Comparison of ENCODE assay signal across 8 cellular contexts in genomic region chr18:60372598-60372997, GRCh38. TPM values are rescaled to one million over a fixed set of nuclear protein-coding genes. Genes with fewer than 3 reads are reported as not detected.
DNase-seq lines count a peak whose midpoint lies in the region; ATAC-seq and TF ChIP-seq lines count a peak whose summit lies in the region.

Gene MC4R, minus strand, starts transcription at chr18:60372775. Its CDS starts 426 bp downstream, at chr18:60372349.

- no peaks in the 10 kb centered on the region for H3K36me3 ChIP-seq in prostate gland

- H3K27ac ChIP-seq in prostate gland, result no peak within 1 kb of the TSS

- TF ChIP-seq CTCF in prostate gland (IDR thresholded peaks at IDR 0.05), result no peak

- peak; percentile 70 for ATAC-seq in left ventricle myocardium superior
- ATAC-seq in HG02938 (IDR thresholded peaks at IDR 0.05; ENCODE audit: unreplicated experiment), result no peak

- intact Hi-C loops in left ventricle myocardium superior (cut with micrococcal nuclease), result no loop called here
- intact Hi-C loops in prostate gland (cut with DNase I), result no loop called here

- WGBS in prostate gland, result 3% methylated on average over 9 of the region's 9 CpGs

- in situ Hi-C loops in SK-MEL-5 (cut with HindIII; ENCODE audit: low pct_unique_long_range_greater_than_20kb, low sequenced_read_pairs), result no loop called here

- no peak for TF ChIP-seq POLR2A in prostate gland (IDR thresholded peaks at IDR 0.05)

- H3K4me3 ChIP-seq in prostate gland, result no peak within 1 kb of the TSS

- peak; percentile 29 for DNase-seq in AG08396 (ENCODE audit: low spot score)
- DNase-seq in M059J (ENCODE audit: low read depth), result peak; percentile 59
- DNase-seq in SK-MEL-5 (ENCODE audit: low read depth, low spot score), result peak; percentile 50
- no peak for DNase-seq in left ventricle myocardium superior
- peak; percentile 68 for DNase-seq in superior temporal gyrus (ENCODE audit: extremely low spot score)
- no peak for DNase-seq in DMS114 treated with DMSO at 0.1 percent for 48 hours (lab: John Stamatoyannopoulos, UW; ENCODE audit: unreplicated experiment)
- no peak for DNase-seq in prostate gland (ENCODE audit: low spot score)

- no peaks in the 10 kb centered on the region for H3K27me3 ChIP-seq in prostate gland (replicated peaks; ENCODE audit: insufficient read depth)

- H3K9me3 ChIP-seq in prostate gland, result no peaks in the 10 kb centered on the region

- no peaks in the 10 kb centered on the region for H3K4me1 ChIP-seq in prostate gland (replicated peaks)

RNA-seq across cellular contexts. Expression of gene MC4R, which starts in this region (rescaled TPM):
- total RNA-seq in M059J (2014; rRNA removed; shearing (Covaris generic)), result not detected in 2 replicates
- total RNA-seq in SK-MEL-5 (2014; rRNA removed; shearing (Covaris generic)), result not detected in 2 replicates
- polyA plus RNA-seq in SK-MEL-5 (2015; cell fraction: cytosol; rRNA removed), result not detected in 2 replicates
- not detected in 2 replicates for polyA plus RNA-seq in SK-MEL-5 (2015; cell fraction: nucleus; rRNA removed)
- total RNA-seq in left ventricle myocardium superior (not detected), prostate gland (not detected)

Comparison
In these comparisons a context has a peak if more than half of its experiments do, and no peak if none do; other contexts are left out.
1. Peak in DNase-seq in M059J; RNA of the gene not detected or under 1 TPM.
2. Peak in DNase-seq in SK-MEL-5; RNA of the gene not detected or under 1 TPM.
3. Peak in ATAC-seq in left ventricle myocardium superior; RNA of the gene not detected or under 1 TPM.
4. DNase-seq: peak in AG08396 (single experiment) and superior temporal gyrus (single experiment); none in left ventricle myocardium superior (single experiment), DMS114 treated with DMSO at 0.1 percent for 48 hours (single experiment) and prostate gland (single experiment).